1 cellular context compared by ENCODE assay signal in the genomic region with DNA sequence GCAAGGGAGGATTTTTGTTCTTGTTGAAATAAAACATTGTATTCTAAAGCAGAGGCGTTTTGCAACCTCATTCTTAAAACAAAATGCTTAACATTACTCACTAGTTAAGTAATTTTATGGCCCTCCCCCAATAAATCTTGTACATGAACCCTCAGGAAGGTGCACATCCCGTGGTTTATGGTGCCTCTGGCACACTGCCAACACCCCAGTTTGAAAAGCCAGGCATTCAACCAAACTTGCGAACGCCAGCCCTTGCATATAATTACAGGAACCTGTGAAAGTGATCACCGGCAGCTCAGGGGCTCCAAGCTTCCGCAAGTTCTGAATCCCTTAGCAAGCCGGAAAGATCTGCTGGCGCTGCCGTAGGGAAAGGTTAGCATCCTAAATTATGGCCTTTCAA.
TF ChIP-seq lines count a peak whose summit lies in the region.

No MANE protein-coding gene starts in this region.

TF ChIP-seq in H1, 55 proteins besides CTCF, POLR2A, EP300 and RAD21:
- TF ChIP-seq CEBPB (IDR thresholded peaks at IDR 0.05; ENCODE audit: low read depth, low read length) (no peak), CTBP2 (IDR thresholded peaks at IDR 0.05; ENCODE audit: borderline replicate concordance, insufficient read depth, insufficient read length, low read length) (no peak), ASH2L (IDR thresholded peaks at IDR 0.05; ENCODE audit: low read length) (no peak), CBX8 (IDR thresholded peaks at IDR 0.05; ENCODE audit: borderline replicate concordance, low read depth, low read length) (no peak), JUND (IDR thresholded peaks at IDR 0.05; ENCODE audit: low read length) (no peak), EZH2 (IDR thresholded peaks at IDR 0.05; ENCODE audit: low read depth, low read length, severe bottlenecking) (no peak), RXRA (IDR thresholded peaks at IDR 0.05; ENCODE audit: insufficient read depth, low read depth, low read length) (no peak), CREB1 (IDR thresholded peaks at IDR 0.05) (no peak), RFX5 (IDR thresholded peaks at IDR 0.05; ENCODE audit: borderline replicate concordance, low read depth, low read length) (no peak), BCL11A (IDR thresholded peaks at IDR 0.05; ENCODE audit: low read depth in 2 of 2, low read length in 2 of 2) (no peak), JUN (IDR thresholded peaks at IDR 0.05; ENCODE audit: low read depth, low read length) (no peak), RNF2 (IDR thresholded peaks at IDR 0.05; ENCODE audit: borderline replicate concordance, low read depth, low read length, missing control alignments, poor library complexity, severe bottlenecking) (no peak), E2F6 (IDR thresholded peaks at IDR 0.05) (no peak)
- TF ChIP-seq, protein P1, sequence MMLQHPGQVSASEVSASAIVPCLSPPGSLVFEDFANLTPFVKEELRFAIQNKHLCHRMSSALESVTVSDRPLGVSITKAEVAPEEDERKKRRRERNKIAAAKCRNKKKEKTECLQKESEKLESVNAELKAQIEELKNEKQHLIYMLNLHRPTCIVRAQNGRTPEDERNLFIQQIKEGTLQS (IDR thresholded peaks at IDR 0.05; ENCODE audit: insufficient read depth, low read depth, low read length) = no peak
TF ChIP-seq in H1: peak in this region for 0.
